In genomic region chr1:242059976-242060375, GRCh38 we compare ENCODE assay signal across 8 cellular contexts.
"Had no signal": no experiment of that assay in that cellular context is flagged by ENCODE, and none has a peak within 500 bp of the region (broad histone marks: within the 10 kb centered on the region; RNA-seq: fewer than 3 reads in every experiment).

No MANE protein-coding gene starts in this region.

- H3K27ac Mint-ChIP-seq: GM23338, HFFc6, IgD-negative memory B cell had no signal

- H3K4me1 Mint-ChIP-seq: IgD-negative memory B cell had no signal

- DNase-seq: H7, HFFc6 had no signal

- H3K36me3 ChIP-seq: HAP-1 had no signal

- H3K27me3 Mint-ChIP-seq: IgD-negative memory B cell had no signal

- H3K9me3 Mint-ChIP-seq: IgD-negative memory B cell had no signal

- ATAC-seq: GM23338, HCT116, HepG2 had no signal

- H3K4me3 ChIP-seq: GM23338, HAP-1 had no signal

- H3K9me3 ChIP-seq: HAP-1 had no signal

- FAIRE-seq: HepG2 had no signal

- H3K4me2 ChIP-seq: GM23338 had no signal

- H3K4me3 Mint-ChIP-seq: GM23338, HFFc6, IgD-negative memory B cell had no signal

- H2AFZ ChIP-seq: GM23338 had no signal

- H3K27ac ChIP-seq: HL-60 had no signal
